8 cellular contexts compared by ENCODE assay signal in genomic region chr9:33161011-33161588, GRCh38. TPM values are rescaled to one million over a fixed set of nuclear protein-coding genes. Genes with fewer than 3 reads are reported as not detected.
DNase-seq lines count a peak whose midpoint lies in the region; ATAC-seq and TF ChIP-seq lines count a peak whose summit lies in the region.

No MANE protein-coding gene starts in this region.

- peaks cover 6% of the 10 kb centered on the region for H3K36me3 ChIP-seq in RWPE2 (ENCODE audit: low read depth)

- peak overlapping the region; percentile 24 to 94 (median 86) for H3K27ac Mint-ChIP-seq in brain

- TF ChIP-seq CTCF in RWPE2 (IDR thresholded peaks at IDR 0.05; ENCODE audit: poor library complexity, severe bottlenecking) (no peak), brain (conservative IDR thresholded peaks at IDR 0.05) (no peak)

- ATAC-seq in GM21825 (IDR thresholded peaks at IDR 0.05; ENCODE audit: unreplicated experiment) = peak; percentile 15
- ATAC-seq in RWPE2 (ENCODE audit: low read depth) = peak; percentile 65
- peak; percentile 25 for ATAC-seq in left colon
- ATAC-seq in GM21367 (IDR thresholded peaks at IDR 0.05; ENCODE audit: unreplicated experiment) = no peak

- peaks cover 81% of the 10 kb centered on the region for H3K4me1 Mint-ChIP-seq in brain

- H3K9me3 Mint-ChIP-seq in brain = no peaks in the 10 kb centered on the region

- H3K9me3 ChIP-seq in RWPE2 (ENCODE audit: severe bottlenecking) = no peaks in the 10 kb centered on the region

- peak overlapping the region; percentile 2 for H3K4me3 ChIP-seq in RWPE2 (ENCODE audit: severe bottlenecking)

- peak overlapping the region; percentile 4 to 70 (median 25) for H3K4me3 Mint-ChIP-seq in brain

- intact Hi-C loops in left colon (cut with DNase I, micrococcal nuclease) = no loop called here

- no peaks in the 10 kb centered on the region for H3K27me3 ChIP-seq in RWPE2 (ENCODE audit: insufficient read depth, poor library complexity, severe bottlenecking)

- H3K36me3 Mint-ChIP-seq in brain = no peaks in the 10 kb centered on the region

- DNase-seq in AG08395 (ENCODE audit: low spot score) (peak; percentile 91), RWPE2 (ENCODE audit: low spot score) (peak; percentile 93), left colon (peak; percentile 57 to 80), stromal cell of bone marrow (ENCODE audit: low read depth) (peak; percentile 89), COLO668 (lab: John Stamatoyannopoulos, UW; ENCODE audit: unreplicated experiment) (no peak)

- peak overlapping the region; percentile 99 for H3K27ac ChIP-seq in RWPE2 (ENCODE audit: poor library complexity, severe bottlenecking)

- H3K27me3 Mint-ChIP-seq in brain = peaks cover 2% of the 10 kb centered on the region

- peaks cover 75% of the 10 kb centered on the region for H3K4me1 ChIP-seq in RWPE2 (ENCODE audit: insufficient read depth, poor library complexity, severe bottlenecking)

RNA-seq across cellular contexts. Expression of gene B4GALT1, which starts 6.0 kb away (rescaled TPM):
- polyA plus RNA-seq in brain (ENCODE audit: insufficient read depth, low read depth, low replicate concordance) = 16.7 TPM
- total RNA-seq in left colon = 100 to 1,000 TPM; 106 to 115 TPM
